8 cellular contexts compared by ENCODE assay signal in the genomic region with DNA sequence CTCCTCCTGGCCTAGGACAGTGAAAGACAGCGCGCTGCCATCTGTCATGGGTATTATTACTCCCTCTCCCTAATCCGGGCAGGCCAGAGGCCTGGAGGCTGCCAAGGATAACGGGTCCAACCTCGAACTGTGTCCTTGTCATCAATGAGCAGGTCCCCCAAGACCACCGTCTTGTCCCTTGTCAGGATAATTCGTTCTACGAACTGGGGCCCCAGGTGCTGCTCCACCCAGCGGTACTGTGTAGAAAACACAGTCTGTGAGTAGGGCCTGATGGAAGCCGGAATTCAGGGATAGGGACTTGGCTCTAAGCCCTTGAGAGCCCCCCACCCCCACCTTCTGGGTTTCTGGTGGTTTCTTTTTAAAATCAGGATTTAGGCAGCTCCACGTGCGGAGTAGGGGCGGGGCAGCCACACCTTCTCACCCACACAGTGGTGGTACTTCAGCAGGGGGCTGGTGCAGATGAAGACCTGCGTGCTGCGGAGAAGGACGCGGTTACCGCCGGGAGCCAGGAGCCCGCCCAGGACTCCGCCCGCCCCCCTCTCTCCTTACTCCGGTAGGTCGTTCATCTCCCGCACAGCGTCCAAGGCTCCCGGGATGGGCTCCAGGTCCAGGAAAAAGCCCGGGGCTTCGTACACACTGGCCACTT. TPM values are rescaled to one million over a fixed set of nuclear protein-coding genes. Genes with fewer than 3 reads are reported as not detected.
DNase-seq lines count a peak whose midpoint lies in the region; ATAC-seq, FAIRE-seq and TF ChIP-seq lines count a peak whose summit lies in the region.

No MANE protein-coding gene starts in this region.

- TF ChIP-seq EP300 in H1 (IDR thresholded peaks at IDR 0.05; ENCODE audit: borderline replicate concordance in 1 of 2, low read depth in 2 of 2, low read length in 2 of 2): no peak

- H3K4me1 ChIP-seq in H1 (replicated peaks in 1 of 4; ENCODE audit: control insufficient read depth in 3 of 4, insufficient read depth in 4 of 4, low read length in 3 of 4): peaks cover 0 to 8% (median 4%) of the 10 kb centered on the region in 4 experiments; a peak in 5 of 7 replicates

- peaks cover 15% of the 10 kb centered on the region for H3K36me3 Mint-ChIP-seq in activated CD8-positive, alpha-beta T cell treated with anti-CD3 and anti-CD28 coated beads for 36 hours (ENCODE audit: low read depth)
- peaks cover 11% of the 10 kb centered on the region for H3K36me3 Mint-ChIP-seq in mesothelial cell of epicardium
- H3K36me3 Mint-ChIP-seq in stimulated activated naive CD8-positive, alpha-beta T cell treated with anti-CD3 and anti-CD28 coated beads, Interleukin-15, Interleukin-2, amounts not matched to agents 100 ng/mL and 50 ng/mL, for 24 hours (ENCODE audit: low read depth): peaks cover 20% of the 10 kb centered on the region

- no peak overlapping the region for H4K5ac ChIP-seq in H1 (ENCODE audit: insufficient read length, low read depth, low read length)

- peak; percentile 63 for TF ChIP-seq CTCF in activated CD8-positive, alpha-beta T cell treated with anti-CD3 and anti-CD28 coated beads for 36 hours (IDR thresholded peaks at IDR 0.05)
- TF ChIP-seq CTCF in H1 (IDR thresholded peaks at IDR 0.05; ENCODE audit: control extremely low read depth in 1 of 3, insufficient read depth in 1 of 3, low read depth in 1 of 3, low read length in 3 of 3) (peak; percentile 67 to 70 (median 68)), mesothelial cell of epicardium (IDR thresholded peaks at IDR 0.05; ENCODE audit: unreplicated experiment) (no peak)

- H2AFZ ChIP-seq in H1 (ENCODE audit: low read length): no peak overlapping the region

- no peaks in the 10 kb centered on the region for H3K9me3 Mint-ChIP-seq in activated CD8-positive, alpha-beta T cell treated with anti-CD3 and anti-CD28 coated beads for 36 hours
- no peaks in the 10 kb centered on the region for H3K9me3 Mint-ChIP-seq in mesothelial cell of epicardium
- no peaks in the 10 kb centered on the region for H3K9me3 Mint-ChIP-seq in stimulated activated naive CD8-positive, alpha-beta T cell treated with anti-CD3 and anti-CD28 coated beads, Interleukin-15, Interleukin-2, amounts not matched to agents 100 ng/mL and 50 ng/mL, for 24 hours

- no peak overlapping the region for H3K14ac ChIP-seq in H1 (ENCODE audit: insufficient read length)

- H3K23me2 ChIP-seq in H1 (ENCODE audit: low read depth, low read length): peaks cover 3% of the 10 kb centered on the region; the same call in 1 of the 2 replicates

- H3K9me3 ChIP-seq in H1 (ENCODE audit: insufficient read depth in 2 of 2, low read depth in 1 of 2, low read length in 1 of 2): no peaks in the 10 kb centered on the region

- peak overlapping the region; percentile 89 for H4K8ac ChIP-seq in H1 (ENCODE audit: extremely low read depth, insufficient read depth, low read length)

- H3K27me3 ChIP-seq in H1 (replicated peaks in 1 of 4; ENCODE audit: control insufficient read depth in 3 of 4, extremely low read depth in 1 of 4, insufficient read depth in 3 of 4, low read length in 3 of 4): no peaks in the 10 kb centered on the region

- H3K4ac ChIP-seq in H1 (replicated peaks; ENCODE audit: insufficient read length, low read depth, low read length): no peak overlapping the region

- H3K23ac ChIP-seq in H1 (ENCODE audit: insufficient read length): no peak overlapping the region

- no peak overlapping the region for H2BK12ac ChIP-seq in H1 (ENCODE audit: low read depth, low read length)

- CTCF ChIA-PET in activated CD8-positive, alpha-beta T cell treated with anti-CD3 and anti-CD28 coated beads for 36 hours (lab: Charles Lee): interaction anchor here (0.6 to 9.2 kb wide), 34 partner anchors 9 to 169 kb away, joined by 3 to 147 read pairs (median 4); partner anchors contain the start of genes ARMC7, CDR2L, GGA3 and MIF4GD
- CTCF ChIA-PET in H1 (lab: Charles Lee; ENCODE audit: partially characterized antibody): interaction anchor here (0.6 to 12.9 kb wide), 27 partner anchors 9 to 198 kb away, joined by 3 to 239 read pairs (median 5); partner anchors contain the start of genes ARMC7, MIF4GD, MRPS7 and NUP85

- peak overlapping the region; percentile 81 for H3K27ac ChIP-seq in H1 (ENCODE audit: low read depth, low read length)

- peak overlapping the region; percentile 86 for H3K4me3 Mint-ChIP-seq in activated CD8-positive, alpha-beta T cell treated with anti-CD3 and anti-CD28 coated beads for 36 hours
- H3K4me3 Mint-ChIP-seq in mesothelial cell of epicardium: peak overlapping the region; percentile 89
- peak overlapping the region; percentile 87 for H3K4me3 Mint-ChIP-seq in stimulated activated naive CD8-positive, alpha-beta T cell treated with anti-CD3 and anti-CD28 coated beads, Interleukin-15, Interleukin-2, amounts not matched to agents 100 ng/mL and 50 ng/mL, for 24 hours

- peak; percentile 56 for ATAC-seq in activated CD8-positive, alpha-beta T cell treated with anti-CD3 and anti-CD28 coated beads for 36 hours

- H3K4me3 ChIP-seq in H1 (ENCODE audit: extremely low read depth in 1 of 4, insufficient read depth in 2 of 4, low read depth in 3 of 4, low read length in 4 of 4): peak overlapping the region; percentile 69 to 95 (median 74)

- H2BK20ac ChIP-seq in H1 (ENCODE audit: low read length): no peak overlapping the region

- POLR2A ChIA-PET in activated CD8-positive, alpha-beta T cell treated with anti-CD3 and anti-CD28 coated beads for 36 hours (lab: Charles Lee): interaction anchor here (0.7 to 3.9 kb wide), 17 partner anchors 9 to 169 kb away, joined by 3 to 40 read pairs (median 4); partner anchors contain the start of genes ARMC7, JPT1, MRPL58 and NUP85
- POLR2A ChIA-PET in H1 (lab: Charles Lee; ENCODE audit: partially characterized antibody): interaction anchor here (0.6 to 13.9 kb wide), 27 partner anchors 12 to 1433 kb away, joined by 3 to 134 read pairs (median 4); partner anchors contain the start of genes JPT1, SLC16A5, SUMO2 and TMEM94

- H4K20me1 ChIP-seq in H1 (replicated peaks in 1 of 2; ENCODE audit: control insufficient read depth in 1 of 2, insufficient read depth in 2 of 2, low read length in 2 of 2): peaks cover 8 to 11% of the 10 kb centered on the region in 2 experiments

- no peaks in the 10 kb centered on the region for H3K27me3 Mint-ChIP-seq in activated CD8-positive, alpha-beta T cell treated with anti-CD3 and anti-CD28 coated beads for 36 hours
- H3K27me3 Mint-ChIP-seq in mesothelial cell of epicardium (ENCODE audit: low read depth): no peaks in the 10 kb centered on the region
- no peaks in the 10 kb centered on the region for H3K27me3 Mint-ChIP-seq in stimulated activated naive CD8-positive, alpha-beta T cell treated with anti-CD3 and anti-CD28 coated beads, Interleukin-15, Interleukin-2, amounts not matched to agents 100 ng/mL and 50 ng/mL, for 24 hours

- peaks cover 18% of the 10 kb centered on the region for H3K4me1 Mint-ChIP-seq in activated CD8-positive, alpha-beta T cell treated with anti-CD3 and anti-CD28 coated beads for 36 hours (ENCODE audit: low read depth)
- H3K4me1 Mint-ChIP-seq in mesothelial cell of epicardium: peaks cover 11% of the 10 kb centered on the region
- peaks cover 23% of the 10 kb centered on the region for H3K4me1 Mint-ChIP-seq in stimulated activated naive CD8-positive, alpha-beta T cell treated with anti-CD3 and anti-CD28 coated beads, Interleukin-15, Interleukin-2, amounts not matched to agents 100 ng/mL and 50 ng/mL, for 24 hours (ENCODE audit: low read depth)

- no peak overlapping the region for H4K91ac ChIP-seq in H1 (replicated peaks; ENCODE audit: insufficient read length, low read length)

- peak overlapping the region; percentile 88 for H3K27ac Mint-ChIP-seq in activated CD8-positive, alpha-beta T cell treated with anti-CD3 and anti-CD28 coated beads for 36 hours
- H3K27ac Mint-ChIP-seq in mesothelial cell of epicardium: peak overlapping the region; percentile 94
- H3K27ac Mint-ChIP-seq in stimulated activated naive CD8-positive, alpha-beta T cell treated with anti-CD3 and anti-CD28 coated beads, Interleukin-15, Interleukin-2, amounts not matched to agents 100 ng/mL and 50 ng/mL, for 24 hours: peak overlapping the region; percentile 84

- H2BK5ac ChIP-seq in H1 (ENCODE audit: low read depth, low read length): peak overlapping the region; percentile 75; the same call in 1 of the 2 replicates

- intact Hi-C loops in activated CD8-positive, alpha-beta T cell treated with anti-CD3 and anti-CD28 coated beads for 36 hours (cut with micrococcal nuclease): no loop called here

- no peak overlapping the region for H2BK120ac ChIP-seq in H1 (replicated peaks; ENCODE audit: low read depth, low read length)

- peak; percentile 39 to 50; a peak in 3 of 4 replicates for TF ChIP-seq RAD21 in H1 (IDR thresholded peaks at IDR 0.05 in 1 of 2, conservative IDR thresholded peaks at IDR 0.05 in 1 of 2; ENCODE audit: low read depth in 2 of 2, low read length in 2 of 2)

- no peak overlapping the region for H2BK15ac ChIP-seq in H1 (ENCODE audit: low read length)

- no peaks in the 10 kb centered on the region for H3K79me1 ChIP-seq in H1 (ENCODE audit: low read depth, low read length)

- peak overlapping the region; percentile 42 for H3K56ac ChIP-seq in H1 (replicated peaks; ENCODE audit: insufficient read length, low read depth, low read length)

- DNase-seq in DMS 273 treated with DMSO at 0.1 percent for 48 hours (lab: John Stamatoyannopoulos, UW) (peak; percentile 62), HCEC 1CT (peak; percentile 29), NCI-H460 (ENCODE audit: extremely low read depth, low read depth) (peak; percentile 72), H1 (ENCODE audit: low read depth in 1 of 2, low spot score in 2 of 2) (peak in 1 of 2 experiments; percentile 79), mesothelial cell of epicardium (ENCODE audit: low spot score in 2 of 2, unreplicated experiment in 2 of 2) (peak; percentile 44 to 76), cortex of kidney (lab: John Stamatoyannopoulos, UW) (no peak)
- DNase-seq in activated CD8-positive, alpha-beta T cell treated with anti-CD3 and anti-CD28 coated beads for 36 hours: peak; percentile 68

- 17% methylated on average over 18 of the region's 29 CpGs; no CpG with 5 or more reads in 1 of the 2 experiments for WGBS in H1 (ENCODE audit: extremely low coverage in 1 of 2, insufficient coverage in 1 of 2, insufficient read length in 1 of 2, insufficient replicate concordance in 2 of 2, low coverage in 1 of 2, low lambda C conversion rate in 2 of 2, missing lambda C conversion rate in 1 of 2), 2 experiments

- no peak overlapping the region for H2AK5ac ChIP-seq in H1 (ENCODE audit: low read depth, low read length)

- H3K18ac ChIP-seq in H1 (ENCODE audit: extremely low read depth, low read length): peak overlapping the region; percentile 71

- H3K4me2 ChIP-seq in H1 (ENCODE audit: insufficient read depth in 1 of 2, low read depth in 2 of 2, low read length in 2 of 2): peak overlapping the region; percentile 46 to 80

- H3K36me3 ChIP-seq in H1 (ENCODE audit: control insufficient read depth in 2 of 4, insufficient read depth in 4 of 4, low read length in 3 of 4): peaks cover 0 to 18% (median 9%) of the 10 kb centered on the region in 4 experiments; a peak in 6 of 8 replicates

- peak overlapping the region; percentile 45 to 95 (median 80); a peak in 6 of 7 replicates for H3K9ac ChIP-seq in H1 (replicated peaks in 1 of 4; ENCODE audit: extremely low read depth in 1 of 4, low read depth in 3 of 4, low read length in 3 of 4)

- H3K79me2 ChIP-seq in H1 (ENCODE audit: control insufficient read depth in 1 of 2, insufficient read depth in 2 of 2, low read length in 2 of 2): peaks cover 0 to 9% of the 10 kb centered on the region in 2 experiments; a peak in 1 of 4 replicates

- FAIRE-seq in H1 (lab: Jason Lieb, UNC): no peak

- no peak for TF ChIP-seq POLR2A in H1 (IDR thresholded peaks at IDR 0.05; ENCODE audit: control extremely low read depth in 1 of 2, low read depth in 2 of 2, low read length in 2 of 2)

RNA-seq across cellular contexts. Expression of gene NT5C, which starts 0.8 kb away (rescaled TPM):
- total RNA-seq in NCI-H460 (2014; rRNA removed; shearing (Covaris generic)): 107 and 114 TPM in 2 replicates
- 618 and 734 TPM in 2 replicates for polyA plus RNA-seq in NCI-H460 (2014; cell fraction: nucleus; rRNA removed)
- total RNA-seq in activated CD8-positive, alpha-beta T cell treated with anti-CD3 and anti-CD28 coated beads for 36 hours: 10 to 100 TPM; 66.1 to 68.1 TPM
- total RNA-seq in H1 (2021; fragmentation: NEBNext Ultra II Directional; extraction: Animal tissue kit (Norgen Biotek cat#: 25700)): 52.1 and 66.9 TPM in 2 replicates
- polyA plus RNA-seq in H1 (2011; rRNA removed): 66.4 and 98.6 TPM in 2 replicates
- polyA plus RNA-seq in H1 (2011; cell fraction: cytosol; rRNA removed): 92.6 TPM
- 145 TPM for polyA plus RNA-seq in H1 (2011; cell fraction: nucleus; rRNA removed)
- polyA plus RNA-seq in H1 (2012, experiment 1 of 2): 38.9 to 77.9 TPM (median 68.7 TPM) in 4 replicates
- polyA plus RNA-seq in H1 (2012, experiment 2 of 2): 57.5 TPM
- 69.7 TPM for polyA plus RNA-seq in H1 (2013, experiment 1 of 2)
- polyA plus RNA-seq in H1 (2013, experiment 2 of 2): 60.6 TPM
- 12.1 and 14.9 TPM in 2 replicates for polyA minus RNA-seq in H1 (2011; rRNA and poly(A)+ RNA removed)
- polyA minus RNA-seq in H1 (2011; cell fraction: cytosol; rRNA and poly(A)+ RNA removed): 16.7 TPM
- 44.4 TPM for polyA minus RNA-seq in H1 (2011; cell fraction: nucleus; rRNA and poly(A)+ RNA removed)
- total RNA-seq in mesothelial cell of epicardium: 44.3 to 51.0 TPM (median 46.8 TPM) in 3 replicates

RNA-seq across cellular contexts. Expression of gene ARMC7, which starts 21.0 kb away (rescaled TPM):
- 9.1 and 14.3 TPM in 2 replicates for total RNA-seq in NCI-H460 (2014; rRNA removed; shearing (Covaris generic))
- polyA plus RNA-seq in NCI-H460 (2014; cell fraction: nucleus; rRNA removed): 6.4 and 7.4 TPM in 2 replicates
- total RNA-seq in activated CD8-positive, alpha-beta T cell treated with anti-CD3 and anti-CD28 coated beads for 36 hours: 1 to 10 TPM; 5.4 TPM
- total RNA-seq in H1 (2021; fragmentation: NEBNext Ultra II Directional; extraction: Animal tissue kit (Norgen Biotek cat#: 25700)): 13.6 TPM in 2 replicates
- 9.8 and 12.4 TPM in 2 replicates for polyA plus RNA-seq in H1 (2011; rRNA removed)
- 7.4 TPM for polyA plus RNA-seq in H1 (2011; cell fraction: cytosol; rRNA removed)
- polyA plus RNA-seq in H1 (2011; cell fraction: nucleus; rRNA removed): 12.7 TPM
- polyA plus RNA-seq in H1 (2012, experiment 1 of 2): 14.0 to 16.0 TPM (median 14.9 TPM) in 4 replicates
- 13.2 TPM for polyA plus RNA-seq in H1 (2012, experiment 2 of 2)
- 8.2 TPM for polyA plus RNA-seq in H1 (2013, experiment 1 of 2)
- polyA plus RNA-seq in H1 (2013, experiment 2 of 2): 7.8 TPM
- polyA minus RNA-seq in H1 (2011; rRNA and poly(A)+ RNA removed): 12.2 and 13.7 TPM in 2 replicates
- 10.2 TPM for polyA minus RNA-seq in H1 (2011; cell fraction: cytosol; rRNA and poly(A)+ RNA removed)
- polyA minus RNA-seq in H1 (2011; cell fraction: nucleus; rRNA and poly(A)+ RNA removed): 12.6 TPM
- 11.3 to 12.0 TPM (median 11.4 TPM) in 3 replicates for total RNA-seq in mesothelial cell of epicardium

RNA-seq across cellular contexts. Expression of gene JPT1, which starts 23.6 kb away (rescaled TPM):
- 454 and 510 TPM in 2 replicates for total RNA-seq in NCI-H460 (2014; rRNA removed; shearing (Covaris generic))
- polyA plus RNA-seq in NCI-H460 (2014; cell fraction: nucleus; rRNA removed): 96.3 and 156 TPM in 2 replicates
- 100 to 1,000 TPM; 203 to 208 TPM for total RNA-seq in activated CD8-positive, alpha-beta T cell treated with anti-CD3 and anti-CD28 coated beads for 36 hours
- total RNA-seq in H1 (2021; fragmentation: NEBNext Ultra II Directional; extraction: Animal tissue kit (Norgen Biotek cat#: 25700)): 340 and 369 TPM in 2 replicates
- polyA plus RNA-seq in H1 (2011; rRNA removed): 154 and 216 TPM in 2 replicates
- 246 TPM for polyA plus RNA-seq in H1 (2011; cell fraction: cytosol; rRNA removed)
- 206 TPM for polyA plus RNA-seq in H1 (2011; cell fraction: nucleus; rRNA removed)
- 377 to 556 TPM (median 531 TPM) in 4 replicates for polyA plus RNA-seq in H1 (2012, experiment 1 of 2)
- polyA plus RNA-seq in H1 (2012, experiment 2 of 2): 362 TPM
- 569 TPM for polyA plus RNA-seq in H1 (2013, experiment 1 of 2)
- 579 TPM for polyA plus RNA-seq in H1 (2013, experiment 2 of 2)
- polyA minus RNA-seq in H1 (2011; rRNA and poly(A)+ RNA removed): 42.8 and 65.0 TPM in 2 replicates
- polyA minus RNA-seq in H1 (2011; cell fraction: cytosol; rRNA and poly(A)+ RNA removed): 249 TPM
- polyA minus RNA-seq in H1 (2011; cell fraction: nucleus; rRNA and poly(A)+ RNA removed): 83.5 TPM
- total RNA-seq in mesothelial cell of epicardium: 121 to 132 TPM (median 124 TPM) in 3 replicates

RNA-seq across cellular contexts. Expression of gene SLC16A5, which starts 43.0 kb away (rescaled TPM):
- total RNA-seq in NCI-H460 (2014; rRNA removed; shearing (Covaris generic)): 19.8 and 20.0 TPM in 2 replicates
- polyA plus RNA-seq in NCI-H460 (2014; cell fraction: nucleus; rRNA removed): 31.7 and 33.5 TPM in 2 replicates
- 1 to 10 TPM; 2.0 to 2.8 TPM for total RNA-seq in activated CD8-positive, alpha-beta T cell treated with anti-CD3 and anti-CD28 coated beads for 36 hours
- total RNA-seq in H1 (2021; fragmentation: NEBNext Ultra II Directional; extraction: Animal tissue kit (Norgen Biotek cat#: 25700)): 16.6 and 17.1 TPM in 2 replicates
- polyA plus RNA-seq in H1 (2011; rRNA removed): 34.7 and 54.8 TPM in 2 replicates
- 28.9 TPM for polyA plus RNA-seq in H1 (2011; cell fraction: cytosol; rRNA removed)
- polyA plus RNA-seq in H1 (2011; cell fraction: nucleus; rRNA removed): 82.9 TPM
- 14.3 to 26.5 TPM (median 20.8 TPM) in 4 replicates for polyA plus RNA-seq in H1 (2012, experiment 1 of 2)
- polyA plus RNA-seq in H1 (2012, experiment 2 of 2): 12.9 TPM
- 22.7 TPM for polyA plus RNA-seq in H1 (2013, experiment 1 of 2)
- 21.6 TPM for polyA plus RNA-seq in H1 (2013, experiment 2 of 2)
- polyA minus RNA-seq in H1 (2011; rRNA and poly(A)+ RNA removed): 15.2 and 17.8 TPM in 2 replicates
- polyA minus RNA-seq in H1 (2011; cell fraction: cytosol; rRNA and poly(A)+ RNA removed): 11.3 TPM
- 24.1 TPM for polyA minus RNA-seq in H1 (2011; cell fraction: nucleus; rRNA and poly(A)+ RNA removed)
- 46.4 to 49.5 TPM (median 46.9 TPM) in 3 replicates for total RNA-seq in mesothelial cell of epicardium

RNA-seq across cellular contexts. Expression of gene SUMO2, which starts 52.0 kb away (rescaled TPM):
- total RNA-seq in NCI-H460 (2014; rRNA removed; shearing (Covaris generic)): 136 and 142 TPM in 2 replicates
- 49.3 and 105 TPM in 2 replicates for polyA plus RNA-seq in NCI-H460 (2014; cell fraction: nucleus; rRNA removed)
- total RNA-seq in activated CD8-positive, alpha-beta T cell treated with anti-CD3 and anti-CD28 coated beads for 36 hours: 100 to 1,000 TPM; 506 to 525 TPM
- total RNA-seq in H1 (2021; fragmentation: NEBNext Ultra II Directional; extraction: Animal tissue kit (Norgen Biotek cat#: 25700)): 779 and 788 TPM in 2 replicates
- 91.0 and 184 TPM in 2 replicates for polyA plus RNA-seq in H1 (2011; rRNA removed)
- polyA plus RNA-seq in H1 (2011; cell fraction: cytosol; rRNA removed): 162 TPM
- 61.2 TPM for polyA plus RNA-seq in H1 (2011; cell fraction: nucleus; rRNA removed)
- 273 to 655 TPM (median 511 TPM) in 4 replicates for polyA plus RNA-seq in H1 (2012, experiment 1 of 2)
- 97.2 TPM for polyA plus RNA-seq in H1 (2012, experiment 2 of 2)
- polyA plus RNA-seq in H1 (2013, experiment 1 of 2): 253 TPM
- 265 TPM for polyA plus RNA-seq in H1 (2013, experiment 2 of 2)
- 88.0 and 91.8 TPM in 2 replicates for polyA minus RNA-seq in H1 (2011; rRNA and poly(A)+ RNA removed)
- 284 TPM for polyA minus RNA-seq in H1 (2011; cell fraction: cytosol; rRNA and poly(A)+ RNA removed)
- 41.9 TPM for polyA minus RNA-seq in H1 (2011; cell fraction: nucleus; rRNA and poly(A)+ RNA removed)
- total RNA-seq in mesothelial cell of epicardium: 542 to 571 TPM (median 565 TPM) in 3 replicates
